ENCODE assay signal across 23 cellular contexts in the genomic region with DNA sequence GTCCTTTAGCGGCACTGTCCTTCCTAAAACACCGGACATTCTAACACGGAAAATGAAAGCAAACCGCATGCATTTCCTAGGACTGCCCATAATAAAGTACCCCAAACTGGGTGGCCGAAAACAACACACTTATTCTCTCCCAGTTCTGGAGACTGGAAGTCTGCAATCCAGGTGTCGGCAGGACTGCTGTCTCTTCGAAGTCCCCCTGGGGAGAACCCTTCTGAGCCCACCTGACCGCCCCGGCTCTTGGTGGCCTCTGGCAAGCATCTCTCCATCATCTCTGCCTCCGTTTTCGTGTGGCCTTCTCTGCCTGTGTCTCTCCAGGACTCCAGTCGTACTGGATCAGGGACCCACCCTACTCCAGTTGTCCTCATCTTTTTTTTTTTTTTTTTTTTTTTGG. TPM values are rescaled to one million over a fixed set of nuclear protein-coding genes. Genes with fewer than 3 reads are reported as not detected.
DNase-seq lines count a peak whose midpoint lies in the region; ATAC-seq, FAIRE-seq and TF ChIP-seq lines count a peak whose summit lies in the region.
"Had no signal": no experiment of that assay in that cellular context is flagged by ENCODE, and none has a peak within 500 bp of the region (broad histone marks: within the 10 kb centered on the region; RNA-seq: fewer than 3 reads in every experiment).

No MANE protein-coding gene starts in this region.

- no peak for TF ChIP-seq CTCF in heart left ventricle (IDR thresholded peaks at IDR 0.05)
- TF ChIP-seq CTCF in Panc1 (IDR thresholded peaks at IDR 0.05): no peak
- TF ChIP-seq CTCF in kidney (IDR thresholded peaks at IDR 0.05; ENCODE audit: borderline replicate concordance, extremely low read depth, insufficient read depth): no peak
- TF ChIP-seq CTCF in upper lobe of right lung (IDR thresholded peaks at IDR 0.05): no peak

- WGBS in heart left ventricle, 4 donors: 95 to 97% (median 96%) methylated on average over 12 of the region's 12 CpGs

- ATAC-seq in heart left ventricle: no peak
- ATAC-seq in Panc1: no peak
- ATAC-seq in upper lobe of right lung: no peak
- ATAC-seq in GM21737 (IDR thresholded peaks at IDR 0.05; ENCODE audit: unreplicated experiment): no peak
- ATAC-seq: GM23338, HepG2, K562 had no signal

- H3K36me3 ChIP-seq in heart left ventricle (peaks cover 0 to 20% (median 0%) of the 10 kb centered on the region in 9 donors), Panc1 (ENCODE audit: control insufficient read depth, insufficient read depth, low read length) (no peaks in the 10 kb centered on the region), kidney (ENCODE audit: control insufficient read depth in 1 of 2, insufficient read depth in 2 of 2, low read length in 2 of 2) (no peaks in the 10 kb centered on the region), upper lobe of right lung (no peaks in the 10 kb centered on the region)

- TF ChIP-seq POLR2A in heart left ventricle (IDR thresholded peaks at IDR 0.05): no peak

- FAIRE-seq in kidney (lab: Jason Lieb, UNC): no peak
- FAIRE-seq: D721Med, HepG2, K562 had no signal

- CTCF ChIA-PET in Panc1 (lab: Charles Lee): no interaction called here

- BruUV-seq in Panc1 (replicated peaks; lab: Mats Ljungman, UMichigan): no TSS peak

- POLR2A ChIA-PET in Panc1 (lab: Charles Lee): interaction anchor here (0.7 kb wide), 1 partner anchor 11 kb away, joined by 14 read pairs; no protein-coding TSS in a partner anchor

- H3K27me3 ChIP-seq in heart left ventricle (no peaks in the 10 kb centered on the region), Panc1 (ENCODE audit: control insufficient read depth, insufficient read depth, low read length) (no peaks in the 10 kb centered on the region), upper lobe of right lung (no peaks in the 10 kb centered on the region)

- intact Hi-C loops in cardiac septum (cut with DNase I) (no loop called here), heart left ventricle (cut with DNase I) (no loop called here), Panc1 (cut with micrococcal nuclease; ENCODE audit: unreplicated experiment) (no loop called here), kidney (cut with DNase I) (no loop called here), upper lobe of right lung (cut with DNase I) (no loop called here)

- H3K4me1 ChIP-seq in heart left ventricle: peaks cover 14 to 67% (median 53%) of the 10 kb centered on the region in 12 donors
- H3K4me1 ChIP-seq in Panc1 (ENCODE audit: control insufficient read depth, insufficient read depth, low read length): peaks cover 55% of the 10 kb centered on the region
- peaks cover 0 to 19% of the 10 kb centered on the region in 2 donors for H3K4me1 ChIP-seq in kidney (ENCODE audit: control insufficient read depth in 1 of 2, insufficient read depth in 1 of 2, low read depth in 1 of 2, low read length in 2 of 2)
- H3K4me1 ChIP-seq in upper lobe of right lung: peaks cover 28% of the 10 kb centered on the region

- H3K9ac ChIP-seq in kidney (ENCODE audit: low read length in 2 of 2): no peak overlapping the region
- H3K9ac ChIP-seq: BLaER1 treated with 17β-estradiol and CSF1 and Interleukin-3, amounts not matched to agents 10 nM and 100 nM had no signal

- H3K27ac ChIP-seq in heart left ventricle (no peak overlapping the region), Panc1 (ENCODE audit: low read length) (peak overlapping the region; percentile 72), kidney (ENCODE audit: low read depth in 2 of 2, low read length in 2 of 2) (no peak overlapping the region), upper lobe of right lung (no peak overlapping the region)
- H3K27ac ChIP-seq: BLaER1 treated with 17β-estradiol and CSF1 and Interleukin-3, amounts not matched to agents 10 nM and 100 nM; PC-9 had no signal

- peak; percentile 29 for DNase-seq in cardiac septum (ENCODE audit: low spot score)
- DNase-seq in heart left ventricle: no peak
- DNase-seq in Panc1 (ENCODE audit: low read depth, low spot score): no peak
- peak; percentile 10 for DNase-seq in kidney
- DNase-seq in upper lobe of right lung: peak; percentile 27
- DNase-seq in amniotic stem cell (lab: John Stamatoyannopoulos, UW): no peak
- DNase-seq: AML-193; CD4-positive, alpha-beta T cell; H9; Kasumi-1; NCI-H2029; NCI-H446; NCI-H524 treated with DMSO at 0.1 percent for 48 hours; NCI-H774; PC-9; RPMI8226; SHP77 had no signal

- H3K9me3 ChIP-seq in heart left ventricle: no peaks in the 10 kb centered on the region
- no peaks in the 10 kb centered on the region for H3K9me3 ChIP-seq in Panc1 (ENCODE audit: control insufficient read depth, insufficient read depth, low read depth, low read length)
- H3K9me3 ChIP-seq in kidney (ENCODE audit: control insufficient read depth in 1 of 2, low read length in 2 of 2): no peaks in the 10 kb centered on the region
- no peaks in the 10 kb centered on the region for H3K9me3 ChIP-seq in upper lobe of right lung

- in situ Hi-C loops in Panc1 (cut with HindIII; ENCODE audit: low pct_unique_long_range_greater_than_20kb, low sequenced_read_pairs): no loop called here

- no peak overlapping the region for H3K4me3 ChIP-seq in heart left ventricle
- H3K4me3 ChIP-seq in Panc1 (ENCODE audit: low read depth in 2 of 2, low read length in 2 of 2): no peak overlapping the region
- H3K4me3 ChIP-seq in kidney (ENCODE audit: low read length in 2 of 2): no peak overlapping the region
- H3K4me3 ChIP-seq in upper lobe of right lung: no peak overlapping the region
- H3K4me3 ChIP-seq: BLaER1 treated with 17β-estradiol and CSF1 and Interleukin-3, amounts not matched to agents 10 nM and 100 nM; GM23338; K562; PC-9 had no signal

RNA-seq across cellular contexts. Expression of a gene that starts 55.4 kb away (rescaled TPM):
- total RNA-seq in cardiac septum (24.0 TPM), heart left ventricle (10 to 100 TPM in 8 of 9 donors, 1 to 10 TPM in 1; 7.5 to 27.0 (median 18.2) TPM), Panc1 (2021; ENCODE audit: unreplicated experiment) (70.0 TPM), kidney (15.8 TPM), upper lobe of right lung (7.2 TPM)
- polyA plus RNA-seq in heart left ventricle (10 to 100 TPM; 15.0 to 25.8 TPM), kidney (ENCODE audit: insufficient read depth, low read depth, low replicate concordance) (1.7 TPM)
- polyA plus RNA-seq in Panc1 (2012; ENCODE audit: insufficient read length): 38.7 TPM

Comparison
In these comparisons a context has a peak if more than half of its experiments do, and no peak if none do; other contexts are left out.
1. DNase-seq: peak in cardiac septum (single experiment), kidney (single experiment) and upper lobe of right lung (single experiment); none in heart left ventricle (0 of 5), Panc1 (single experiment) and amniotic stem cell (single experiment).